In genomic region chr5:66989781-66990180, GRCh38 we compare ENCODE assay signal across 32 cellular contexts.
"Had no signal": no experiment of that assay in that cellular context is flagged by ENCODE, and none has a peak within 500 bp of the region (broad histone marks: within the 10 kb centered on the region; RNA-seq: fewer than 3 reads in every experiment).

No MANE protein-coding gene starts in this region.

- DNase-seq: activated B cell treated with CpG ODN at 0.5 μM for 24 hours; activated CD4-positive, alpha-beta T cell treated with anti-CD3 and anti-CD28 coated beads for 48 hours; activated CD4-positive, alpha-beta T cell treated with anti-CD3 and anti-CD28 coated beads, Interleukin-2, amount 50 U/mL, for 1 hour; activated CD4-positive, alpha-beta T cell treated with anti-CD3 and anti-CD28 coated beads, Interleukin-2, amount 50 U/mL, for 48 hours; activated CD8-positive, alpha-beta memory T cell treated with anti-CD3 and anti-CD28 coated beads for 24 hours; activated CD8-positive, alpha-beta T cell treated with anti-CD3 and anti-CD28 coated beads for 36 hours; activated effector memory CD4-positive, alpha-beta T cell treated with Interleukin-2 at 50 U/mL for 16 hours; activated gamma-delta T cell treated with Interleukin-2 at 50 U/mL for 16 hours; activated naive CD4-positive, alpha-beta T cell treated with anti-CD3 and anti-CD28 coated beads, Interleukin-2, amount 50 U/mL, for 16 hours; activated naive CD4-positive, alpha-beta T cell treated with Interleukin-2 at 50 U/mL for 16 hours; activated T-cell treated with anti-CD3 and anti-CD28 coated beads, Interleukin-2, amount 50 U/mL, for 4 hours; amniotic stem cell; anterior cingulate cortex; body of pancreas; dorsolateral prefrontal cortex; effector memory CD4-positive, alpha-beta T cell; foreskin fibroblast; gastrocnemius medialis; glutamatergic neuron; heart left ventricle; SW 1271; T-cell; T-helper 9 cell had no signal

- H3K9me3 ChIP-seq: body of pancreas, gastrocnemius medialis, heart left ventricle had no signal

- FAIRE-seq: TTC549 had no signal

- H3K4me1 Mint-ChIP-seq: central memory CD8-positive, alpha-beta T cell had no signal

- H3K27ac ChIP-seq: body of pancreas, coronary artery, dorsolateral prefrontal cortex, gastrocnemius medialis, heart left ventricle, VCaP had no signal

- H3K4me3 ChIP-seq: body of pancreas, coronary artery, dorsolateral prefrontal cortex, gastrocnemius medialis, heart left ventricle had no signal

- H3K4me3 Mint-ChIP-seq: activated B cell treated with CpG ODN at 0.5 μM for 24 hours; activated CD8-positive, alpha-beta T cell treated with anti-CD3 and anti-CD28 coated beads for 36 hours; activated naive CD8-positive, alpha-beta T cell; activated T-cell treated with anti-CD3 and anti-CD28 coated beads, Interleukin-2, amount 50 U/mL, for 4 hours; activated T-helper 17 cell treated with anti-CD3 and anti-CD28 coated beads, Interleukin-2, amount 50 U/mL, for 72 hours; central memory CD8-positive, alpha-beta T cell; dendritic cell treated with granulocyte-macrophage colony-stimulating factor and Interleukin-4, amounts not matched to agents 40 ng/mL and 50 ng/mL, for 4 days; endodermal cell; T-cell; T-helper 1 cell treated with Interleukin-12 subunit alpha and Interleukin-12 subunit beta and Interleukin-4 antibody, amounts not matched to agents 30 μg/mL and 1 μg/mL, for 36 hours had no signal

- H3K27me3 Mint-ChIP-seq: activated B cell treated with CpG ODN at 0.5 μM for 24 hours; activated naive CD8-positive, alpha-beta T cell; activated T-helper 17 cell treated with anti-CD3 and anti-CD28 coated beads, Interleukin-2, amount 50 U/mL, for 72 hours; dendritic cell treated with granulocyte-macrophage colony-stimulating factor and Interleukin-4, amounts not matched to agents 40 ng/mL and 50 ng/mL, for 4 days; T-cell had no signal

- H3K27me3 ChIP-seq: body of pancreas, dorsolateral prefrontal cortex, gastrocnemius medialis, heart left ventricle had no signal

- H3K27ac Mint-ChIP-seq: activated B cell treated with CpG ODN at 0.5 μM for 24 hours; activated CD8-positive, alpha-beta T cell treated with anti-CD3 and anti-CD28 coated beads for 36 hours; activated naive CD8-positive, alpha-beta T cell; activated T-helper 17 cell treated with anti-CD3 and anti-CD28 coated beads, Interleukin-2, amount 50 U/mL, for 72 hours; dendritic cell treated with granulocyte-macrophage colony-stimulating factor and Interleukin-4, amounts not matched to agents 40 ng/mL and 50 ng/mL, for 4 days; endodermal cell; T-cell; T-helper 1 cell treated with Interleukin-12 subunit alpha and Interleukin-12 subunit beta and Interleukin-4 antibody, amounts not matched to agents 30 μg/mL and 1 μg/mL, for 36 hours had no signal

- H3K9me3 Mint-ChIP-seq: activated B cell treated with CpG ODN at 0.5 μM for 24 hours; activated CD8-positive, alpha-beta T cell treated with anti-CD3 and anti-CD28 coated beads for 36 hours; activated T-cell treated with anti-CD3 and anti-CD28 coated beads, Interleukin-2, amount 50 U/mL, for 4 hours; activated T-helper 17 cell treated with anti-CD3 and anti-CD28 coated beads, Interleukin-2, amount 50 U/mL, for 72 hours; central memory CD8-positive, alpha-beta T cell; dendritic cell treated with granulocyte-macrophage colony-stimulating factor and Interleukin-4, amounts not matched to agents 40 ng/mL and 50 ng/mL, for 4 days; endodermal cell; T-cell; T-helper 1 cell treated with Interleukin-12 subunit alpha and Interleukin-12 subunit beta and Interleukin-4 antibody, amounts not matched to agents 30 μg/mL and 1 μg/mL, for 36 hours had no signal

- H3K4me1 ChIP-seq: body of pancreas had no signal

- H3K36me3 ChIP-seq: gastrocnemius medialis, heart left ventricle had no signal

- H3K36me3 Mint-ChIP-seq: activated naive CD8-positive, alpha-beta T cell; T-cell had no signal
